In genomic region chrX:155881158-155881993, GRCh38 we compare ENCODE assay signal across 8 cellular contexts. TPM values are rescaled to one million over a fixed set of nuclear protein-coding genes. Genes with fewer than 3 reads are reported as not detected.
DNase-seq lines count a peak whose midpoint lies in the region; ATAC-seq and TF ChIP-seq lines count a peak whose summit lies in the region.

VAMP7 (plus strand) TSS chrX:155881345; CDS start chrX:155889467, 8,122 bp downstream.

- H3K36me3 ChIP-seq in cardiac muscle cell (no peaks in the 10 kb centered on the region), transverse colon (no peaks in the 10 kb centered on the region)

- in situ Hi-C loops in transverse colon (cut with MboI; ENCODE audit: low pct_ligation_motif_present in 1 of 4, low pct_unique_long_range_greater_than_20kb in 1 of 4, low sequenced_read_pairs in 3 of 4): no loop called here

- no peak for TF ChIP-seq EP300 in transverse colon (IDR thresholded peaks at IDR 0.05; ENCODE audit: low read depth)

- peak within 1 kb of the TSS; percentile 74 for H3K4me3 ChIP-seq in GM12875 (ENCODE audit: low read depth, low read length)
- H3K4me3 ChIP-seq in cardiac muscle cell: peak within 1 kb of the TSS; percentile 44
- H3K4me3 ChIP-seq in transverse colon: peak within 1 kb of the TSS; percentile 52 to 68 (median 56)

- H3K4me1 ChIP-seq in cardiac muscle cell (ENCODE audit: low read depth) (no peaks in the 10 kb centered on the region), transverse colon (peaks cover 0 to 8% (median 3%) of the 10 kb centered on the region in 4 donors)

- peak; percentile 64 for DNase-seq in NCI-H128 (lab: John Stamatoyannopoulos, UW; ENCODE audit: unreplicated experiment)
- peak; percentile 72 to 89 for DNase-seq in SW 1271 (lab: John Stamatoyannopoulos, UW)
- peak; percentile 61 for DNase-seq in activated naive CD8-positive, alpha-beta T cell treated with anti-CD3 and anti-CD28 coated beads, Interleukin-2, amount 50 U/mL, for 16 hours (ENCODE audit: low read depth, low spot score)
- DNase-seq in cardiac muscle cell (ENCODE audit: low read depth in 1 of 2, low spot score in 1 of 2): peak; percentile 90
- peak; percentile 86 for DNase-seq in pons (ENCODE audit: low spot score)
- DNase-seq in transverse colon: peak; percentile 89

- TF ChIP-seq CTCF in GM12875 (IDR thresholded peaks at IDR 0.05; ENCODE audit: borderline replicate concordance, insufficient read depth, low read depth, low read length) (no peak), cardiac muscle cell (IDR thresholded peaks at IDR 0.05; ENCODE audit: low read depth, low read length) (no peak), transverse colon (IDR thresholded peaks at IDR 0.05) (no peak)

- intact Hi-C loops in transverse colon (cut with DNase I; ENCODE audit: low total_unique reads): no loop called here

- H3K9me3 ChIP-seq in cardiac muscle cell (ENCODE audit: low read depth) (no peaks in the 10 kb centered on the region), transverse colon (no peaks in the 10 kb centered on the region)

- ATAC-seq in HG02759 (IDR thresholded peaks at IDR 0.05; ENCODE audit: unreplicated experiment): peak; percentile 97

- no peak within 1 kb of the TSS for H3K27ac ChIP-seq in cardiac muscle cell
- peak within 1 kb of the TSS; percentile 65 to 85 (median 80) for H3K27ac ChIP-seq in transverse colon

- TF ChIP-seq POLR2A in transverse colon (IDR thresholded peaks at IDR 0.05): peak; percentile 92

- H3K27me3 ChIP-seq in cardiac muscle cell (no peaks in the 10 kb centered on the region), transverse colon (no peaks in the 10 kb centered on the region)

- WGBS in transverse colon (ENCODE audit: low coverage in 1 of 2), 2 donors: 21 to 40% methylated on average over 7 to 48 of the region's 48 CpGs

RNA-seq across cellular contexts. Expression of gene VAMP7, which starts in this region (rescaled TPM):
- total RNA-seq in cardiac muscle cell (16.1 and 16.7 TPM in 2 replicates), transverse colon (10 to 100 TPM; 20.2 to 27.7 (median 23.9) TPM)
- 29.9 and 31.1 TPM in 2 replicates for polyA plus RNA-seq in cardiac muscle cell
